ENCODE assay signal across 1 cellular context in the genomic region with DNA sequence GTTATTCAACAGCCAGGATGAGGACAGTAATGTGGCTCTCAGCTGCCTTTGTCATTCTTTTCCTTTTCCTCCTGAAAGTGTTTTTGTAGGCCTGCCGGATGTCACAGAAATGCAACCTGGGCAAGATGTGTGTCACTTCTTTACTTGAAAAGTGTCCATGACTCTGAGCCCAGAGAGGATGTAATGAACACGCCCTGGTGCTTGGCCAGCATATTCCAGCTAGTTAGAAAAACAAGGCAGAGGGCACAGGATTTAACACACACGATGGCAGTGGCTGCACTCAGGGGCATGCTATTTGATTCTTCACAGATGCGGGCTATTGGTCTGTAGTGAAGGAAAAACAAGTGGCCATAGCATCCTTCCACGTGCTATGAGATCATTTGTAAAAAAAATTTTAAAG.
TF ChIP-seq lines count a peak whose summit lies in the region.

No MANE protein-coding gene starts in this region.

TF ChIP-seq in GM23338, 12 proteins besides CTCF, POLR2A, EP300 and RAD21 (continued from another document):
- TF ChIP-seq REST (IDR thresholded peaks at IDR 0.05; ENCODE audit: unreplicated experiment) (no peak), STAT1 (IDR thresholded peaks at IDR 0.05; ENCODE audit: unreplicated experiment) (no peak), ZNF114 (CRISPR knock-in tag; IDR thresholded peaks at IDR 0.05) (no peak), NANOG (IDR thresholded peaks at IDR 0.05; ENCODE audit: borderline replicate concordance) (no peak), ZNF331 (CRISPR knock-in tag; IDR thresholded peaks at IDR 0.05; ENCODE audit: low read depth) (no peak), EZH2phosphoT487 (IDR thresholded peaks at IDR 0.05; ENCODE audit: unreplicated experiment) (no peak)
- TF ChIP-seq, protein P1, sequence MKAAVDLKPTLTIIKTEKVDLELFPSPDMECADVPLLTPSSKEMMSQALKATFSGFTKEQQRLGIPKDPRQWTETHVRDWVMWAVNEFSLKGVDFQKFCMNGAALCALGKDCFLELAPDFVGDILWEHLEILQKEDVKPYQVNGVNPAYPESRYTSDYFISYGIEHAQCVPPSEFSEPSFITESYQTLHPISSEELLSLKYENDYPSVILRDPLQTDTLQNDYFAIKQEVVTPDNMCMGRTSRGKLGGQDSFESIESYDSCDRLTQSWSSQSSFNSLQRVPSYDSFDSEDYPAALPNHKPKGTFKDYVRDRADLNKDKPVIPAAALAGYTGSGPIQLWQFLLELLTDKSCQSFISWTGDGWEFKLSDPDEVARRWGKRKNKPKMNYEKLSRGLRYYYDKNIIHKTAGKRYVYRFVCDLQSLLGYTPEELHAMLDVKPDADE (IDR thresholded peaks at IDR 0.05) = no peak
